ENCODE assay signal across 16 cellular contexts in genomic region chr9:123327697-123328100, GRCh38. TPM values are rescaled to one million over a fixed set of nuclear protein-coding genes. Genes with fewer than 3 reads are reported as not detected.
A peak's percentile ranks its signal among the peaks of the same experiment; 100 is the strongest.
DNase-seq lines count a peak whose midpoint lies in the region; ATAC-seq, FAIRE-seq and TF ChIP-seq lines count a peak whose summit lies in the region.
"Had no signal": no experiment of that assay in that cellular context is flagged by ENCODE, and none has a peak within 500 bp of the region (broad histone marks: within the 10 kb centered on the region; RNA-seq: fewer than 3 reads in every experiment).

No MANE protein-coding gene starts in this region.

- no peak for TF ChIP-seq CTCF in bronchial epithelial cell (IDR thresholded peaks at IDR 0.05; ENCODE audit: insufficient read depth, low read length, severe bottlenecking)

- no peaks in the 10 kb centered on the region for H3K9me3 ChIP-seq in mucosa of rectum (ENCODE audit: control insufficient read depth in 2 of 2, low read length in 2 of 2)

- H3K4me1 Mint-ChIP-seq in activated naive CD4-positive, alpha-beta T cell treated with anti-CD3 and anti-CD28 coated beads, Interleukin-2, amount 50 U/mL, for 24 hours = peaks cover 27% of the 10 kb centered on the region
- peaks cover 10% of the 10 kb centered on the region for H3K4me1 Mint-ChIP-seq in activated T-helper 17 cell treated with anti-CD3 and anti-CD28 coated beads, Interleukin-2, amount 50 U/mL, for 72 hours

- H3K4me1 ChIP-seq in mucosa of rectum (ENCODE audit: control insufficient read depth in 2 of 2, insufficient read depth in 2 of 2, low read length in 2 of 2) = peaks cover 7 to 9% of the 10 kb centered on the region in 2 donors

- H3K4me3 ChIP-seq in bronchial epithelial cell (ENCODE audit: low read depth, low read length) = no peak overlapping the region
- no peak overlapping the region for H3K4me3 ChIP-seq in mucosa of rectum (ENCODE audit: low read length in 2 of 2)

- no peak for FAIRE-seq in bronchial epithelial cell (lab: Jason Lieb, UNC)
- FAIRE-seq: GM18507 had no signal

- H3K27me3 ChIP-seq in bronchial epithelial cell (ENCODE audit: control insufficient read depth, insufficient read depth, low read length) (no peaks in the 10 kb centered on the region), mucosa of rectum (ENCODE audit: control insufficient read depth in 2 of 2, insufficient read depth in 2 of 2, low read length in 2 of 2) (no peaks in the 10 kb centered on the region)

- no peak overlapping the region for H3K4me3 Mint-ChIP-seq in activated naive CD4-positive, alpha-beta T cell treated with anti-CD3 and anti-CD28 coated beads, Interleukin-2, amount 50 U/mL, for 24 hours
- no peak overlapping the region for H3K4me3 Mint-ChIP-seq in activated T-helper 17 cell treated with anti-CD3 and anti-CD28 coated beads, Interleukin-2, amount 50 U/mL, for 72 hours
- H3K4me3 Mint-ChIP-seq: activated CD4-positive, alpha-beta memory T cell treated with anti-CD3 and anti-CD28 coated beads, Interleukin-2, amount 10 ng/mL, durations not matched to agents 7 days and 5 days; activated naive CD4-positive, alpha-beta T cell treated with anti-CD3 and anti-CD28 coated beads for 36 hours; T-helper 1 cell treated with Interleukin-12 subunit alpha and Interleukin-12 subunit beta and Interleukin-4 antibody, amounts not matched to agents 30 μg/mL and 1 μg/mL, for 36 hours had no signal

- peak overlapping the region; percentile 60 for H3K27ac ChIP-seq in mucosa of rectum (ENCODE audit: low read depth in 2 of 2, low read length in 2 of 2)

- H3K9me3 Mint-ChIP-seq in activated naive CD4-positive, alpha-beta T cell treated with anti-CD3 and anti-CD28 coated beads, Interleukin-2, amount 50 U/mL, for 24 hours = no peaks in the 10 kb centered on the region
- no peaks in the 10 kb centered on the region for H3K9me3 Mint-ChIP-seq in activated T-helper 17 cell treated with anti-CD3 and anti-CD28 coated beads, Interleukin-2, amount 50 U/mL, for 72 hours
- H3K9me3 Mint-ChIP-seq: activated CD4-positive, alpha-beta memory T cell treated with anti-CD3 and anti-CD28 coated beads, Interleukin-2, amount 10 ng/mL, durations not matched to agents 7 days and 5 days; activated naive CD4-positive, alpha-beta T cell treated with anti-CD3 and anti-CD28 coated beads for 36 hours; T-helper 1 cell treated with Interleukin-12 subunit alpha and Interleukin-12 subunit beta and Interleukin-4 antibody, amounts not matched to agents 30 μg/mL and 1 μg/mL, for 36 hours had no signal

- no peaks in the 10 kb centered on the region for H3K27me3 Mint-ChIP-seq in activated naive CD4-positive, alpha-beta T cell treated with anti-CD3 and anti-CD28 coated beads, Interleukin-2, amount 50 U/mL, for 24 hours
- no peaks in the 10 kb centered on the region for H3K27me3 Mint-ChIP-seq in activated T-helper 17 cell treated with anti-CD3 and anti-CD28 coated beads, Interleukin-2, amount 50 U/mL, for 72 hours
- H3K27me3 Mint-ChIP-seq: activated CD4-positive, alpha-beta memory T cell treated with anti-CD3 and anti-CD28 coated beads, Interleukin-2, amount 10 ng/mL, durations not matched to agents 7 days and 5 days had no signal

- no peak for ATAC-seq in activated T-helper 17 cell treated with anti-CD3 and anti-CD28 coated beads, Interleukin-2, amount 50 U/mL, for 72 hours (replicated peaks)

- peak overlapping the region in 1 of 2 donors; percentile 23 for H3K9ac ChIP-seq in mucosa of rectum (ENCODE audit: low read depth in 1 of 2, low read length in 2 of 2)

- H3K27ac Mint-ChIP-seq in activated naive CD4-positive, alpha-beta T cell treated with anti-CD3 and anti-CD28 coated beads, Interleukin-2, amount 50 U/mL, for 24 hours = peak overlapping the region; percentile 44
- H3K27ac Mint-ChIP-seq in activated T-helper 17 cell treated with anti-CD3 and anti-CD28 coated beads, Interleukin-2, amount 50 U/mL, for 72 hours = no peak overlapping the region
- H3K27ac Mint-ChIP-seq: activated CD4-positive, alpha-beta memory T cell treated with anti-CD3 and anti-CD28 coated beads, Interleukin-2, amount 10 ng/mL, durations not matched to agents 7 days and 5 days; activated naive CD4-positive, alpha-beta T cell treated with anti-CD3 and anti-CD28 coated beads for 36 hours; T-helper 1 cell treated with Interleukin-12 subunit alpha and Interleukin-12 subunit beta and Interleukin-4 antibody, amounts not matched to agents 30 μg/mL and 1 μg/mL, for 36 hours had no signal

- H3K36me3 ChIP-seq in bronchial epithelial cell (ENCODE audit: control insufficient read depth, insufficient read depth, low read length) = no peaks in the 10 kb centered on the region
- no peaks in the 10 kb centered on the region for H3K36me3 ChIP-seq in mucosa of rectum (ENCODE audit: control insufficient read depth in 2 of 2, insufficient read depth in 2 of 2, low read length in 2 of 2)

- no peak for DNase-seq in activated naive CD4-positive, alpha-beta T cell treated with Interleukin-2 at 50 U/mL for 16 hours
- peak; percentile 83 for DNase-seq in bronchial epithelial cell (ENCODE audit: low read depth)
- DNase-seq in ureter (ENCODE audit: low spot score) = peak; percentile 81
- DNase-seq in activated CD4-positive, alpha-beta T cell treated with anti-CD3 and anti-CD28 coated beads for 1 hour = no peak
- no peak for DNase-seq in germinal center (ENCODE audit: low spot score)
- DNase-seq: ACHN; activated CD4-positive, alpha-beta memory T cell treated with anti-CD3 and anti-CD28 coated beads, Interleukin-2, amount 10 ng/mL, durations not matched to agents 7 days and 5 days; activated naive CD4-positive, alpha-beta T cell treated with anti-CD3 and anti-CD28 coated beads for 36 hours; caudate nucleus; erythroblast; NCI-H1930 had no signal

- H3K36me3 Mint-ChIP-seq in activated naive CD4-positive, alpha-beta T cell treated with anti-CD3 and anti-CD28 coated beads, Interleukin-2, amount 50 U/mL, for 24 hours = no peaks in the 10 kb centered on the region
- no peaks in the 10 kb centered on the region for H3K36me3 Mint-ChIP-seq in activated T-helper 17 cell treated with anti-CD3 and anti-CD28 coated beads, Interleukin-2, amount 50 U/mL, for 72 hours (ENCODE audit: low read depth)

RNA-seq across cellular contexts. Expression of gene CRB2, which starts 28.3 kb away (rescaled TPM):
- not detected in 2 replicates for total RNA-seq in bronchial epithelial cell
- 0.05 TPM for total RNA-seq in ureter
- total RNA-seq in activated T-helper 17 cell treated with anti-CD3 and anti-CD28 coated beads, Interleukin-2, amount 50 U/mL, for 72 hours = under 1 TPM; 0.06 to 0.45 TPM
- total RNA-seq: activated naive CD4-positive, alpha-beta T cell treated with anti-CD3 and anti-CD28 coated beads for 36 hours had no signal

RNA-seq across cellular contexts. Expression of gene STRBP, which starts 59.3 kb away (rescaled TPM):
- total RNA-seq in bronchial epithelial cell (15.0 and 21.6 TPM in 2 replicates), ureter (29.8 TPM)
- 10 to 100 TPM; 30.1 to 42.5 TPM for total RNA-seq in activated T-helper 17 cell treated with anti-CD3 and anti-CD28 coated beads, Interleukin-2, amount 50 U/mL, for 72 hours

Comparison
In these comparisons a context has a peak if more than half of its experiments do, and no peak if none do; other contexts are left out.
1. DNase-seq: peak in bronchial epithelial cell (single experiment) and ureter (single experiment); none in activated naive CD4-positive, alpha-beta T cell treated with Interleukin-2 at 50 U/mL for 16 hours (single experiment), activated CD4-positive, alpha-beta T cell treated with anti-CD3 and anti-CD28 coated beads for 1 hour (single experiment) and germinal center (single experiment).